Comparison of ENCODE assay signal across 16 cellular contexts in genomic region chr5:18653216-18653752, GRCh38.
A peak's percentile ranks its signal among the peaks of the same experiment; 100 is the strongest.
DNase-seq lines count a peak whose midpoint lies in the region; ATAC-seq lines count a peak whose summit lies in the region.
"Had no signal": no experiment of that assay in that cellular context is flagged by ENCODE, and none has a peak within 500 bp of the region (broad histone marks: within the 10 kb centered on the region; RNA-seq: fewer than 3 reads in every experiment).

No MANE protein-coding gene starts in this region.

- H3K4me1 Mint-ChIP-seq in activated naive CD4-positive, alpha-beta T cell treated with anti-CD3 and anti-CD28 coated beads for 36 hours (ENCODE audit: low read depth), result no peaks in the 10 kb centered on the region

- peaks cover 15% of the 10 kb centered on the region for H3K9me3 Mint-ChIP-seq in activated naive CD4-positive, alpha-beta T cell treated with anti-CD3 and anti-CD28 coated beads for 36 hours

- intact Hi-C loops in activated naive CD4-positive, alpha-beta T cell treated with anti-CD3 and anti-CD28 coated beads for 36 hours (cut with micrococcal nuclease), result no loop called here

- ATAC-seq in GM19025 (IDR thresholded peaks at IDR 0.05; ENCODE audit: low read depth, unreplicated experiment), result peak; percentile 95
- ATAC-seq in HG02610 (IDR thresholded peaks at IDR 0.05; ENCODE audit: unreplicated experiment), result peak; percentile 77
- peak; percentile 73 for ATAC-seq in HG03354 (IDR thresholded peaks at IDR 0.05; ENCODE audit: poor library complexity, severe bottlenecking, unreplicated experiment)
- ATAC-seq: activated T-cell treated with anti-CD3 and anti-CD28 coated beads, Interleukin-2, amount 50 U/mL, for 72 hours had no signal

- CTCF ChIA-PET in activated naive CD4-positive, alpha-beta T cell treated with anti-CD3 and anti-CD28 coated beads for 36 hours (lab: Charles Lee), result no interaction called here

- no peaks in the 10 kb centered on the region for H3K36me3 Mint-ChIP-seq in activated naive CD4-positive, alpha-beta T cell treated with anti-CD3 and anti-CD28 coated beads for 36 hours (ENCODE audit: low read depth)
- H3K36me3 Mint-ChIP-seq: activated CD4-positive, alpha-beta memory T cell treated with anti-CD3 and anti-CD28 coated beads for 36 hours had no signal

- H3K4me3 Mint-ChIP-seq in activated naive CD4-positive, alpha-beta T cell treated with anti-CD3 and anti-CD28 coated beads for 36 hours, result no peak overlapping the region
- H3K4me3 Mint-ChIP-seq: activated CD4-positive, alpha-beta memory T cell treated with anti-CD3 and anti-CD28 coated beads for 36 hours; activated T-cell treated with anti-CD3 and anti-CD28 coated beads, Interleukin-2, amount 50 U/mL, for 72 hours had no signal

- DNase-seq in foreskin melanocyte, result peak; percentile 46
- DNase-seq in activated CD4-positive, CD25-positive, alpha-beta regulatory T cell (lab: John Stamatoyannopoulos, UW), result no peak
- DNase-seq in activated naive CD4-positive, alpha-beta T cell treated with anti-CD3 and anti-CD28 coated beads for 36 hours, result no peak
- no peak for DNase-seq in DMS79 treated with DMSO at 0.1 percent for 48 hours (lab: John Stamatoyannopoulos, UW)
- DNase-seq: activated CD4-positive, alpha-beta memory T cell treated with anti-CD3 and anti-CD28 coated beads for 36 hours; activated T-cell treated with anti-CD3 and anti-CD28 coated beads, Interleukin-2, amount 50 U/mL, for 72 hours; IMR-90; kidney; midbrain; MV-4-11; NCI-H69; stimulated activated CD4-positive, alpha-beta T cell treated with anti-CD3 and anti-CD28 coated beads, Interleukin-2, amount 100 ng/mL, for 48 hours; stimulated activated CD8-positive, alpha-beta memory T cell treated with anti-CD3 and anti-CD28 coated beads, Interleukin-4, amount 100 ng/mL, for 48 hours had no signal

- H3K27ac Mint-ChIP-seq in activated naive CD4-positive, alpha-beta T cell treated with anti-CD3 and anti-CD28 coated beads for 36 hours, result no peak overlapping the region
- H3K27ac Mint-ChIP-seq: activated CD4-positive, alpha-beta memory T cell treated with anti-CD3 and anti-CD28 coated beads for 36 hours; activated T-cell treated with anti-CD3 and anti-CD28 coated beads, Interleukin-2, amount 50 U/mL, for 72 hours had no signal

- no peaks in the 10 kb centered on the region for H3K27me3 Mint-ChIP-seq in activated naive CD4-positive, alpha-beta T cell treated with anti-CD3 and anti-CD28 coated beads for 36 hours (ENCODE audit: low read depth)
- H3K27me3 Mint-ChIP-seq: activated CD4-positive, alpha-beta memory T cell treated with anti-CD3 and anti-CD28 coated beads for 36 hours had no signal
